In the genomic region with DNA sequence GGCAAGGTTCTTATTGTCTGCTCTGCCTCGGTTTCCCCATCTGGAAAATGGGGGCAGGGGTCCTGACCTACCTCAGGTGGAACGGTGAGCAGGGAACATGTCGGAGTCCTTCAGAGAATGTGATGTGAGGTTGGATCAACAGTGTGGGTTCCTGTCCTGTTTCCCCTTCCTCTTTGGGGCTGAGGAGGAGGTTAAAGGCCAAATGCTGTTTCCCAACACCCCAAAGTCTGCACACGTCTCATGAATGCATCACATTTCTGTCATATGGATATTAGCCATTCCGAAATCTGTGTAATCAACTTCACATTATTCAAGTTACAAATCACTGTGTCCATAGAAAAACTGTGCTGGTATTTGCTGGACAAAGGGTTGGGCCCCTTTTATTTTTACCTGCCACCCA, we compare ENCODE assay signal across 2 cellular contexts. TPM values are rescaled to one million over a fixed set of nuclear protein-coding genes. Genes with fewer than 3 reads are reported as not detected.
"Had no signal": no experiment of that assay in that cellular context is flagged by ENCODE, and none has a peak within 500 bp of the region (broad histone marks: within the 10 kb centered on the region; RNA-seq: fewer than 3 reads in every experiment).

No MANE protein-coding gene starts in this region.

RNA-seq across cellular contexts. Expression of a gene that starts 44.3 kb away (rescaled TPM):
- total RNA-seq: activated naive CD8-positive, alpha-beta T cell treated with anti-CD3 and anti-CD28 coated beads for 36 hours had no signal

RNA-seq across cellular contexts. Expression of a gene that starts 51.8 kb away (rescaled TPM):
- total RNA-seq: activated CD4-positive, alpha-beta T cell treated with anti-CD3 and anti-CD28 coated beads, Interleukin-2, amount 10 ng/mL, durations not matched to agents 24 days and 14 days had no signal
